8 cellular contexts compared by ENCODE assay signal in genomic region chr22:22770280-22770871, GRCh38.
DNase-seq lines count a peak whose midpoint lies in the region; ATAC-seq, FAIRE-seq and TF ChIP-seq lines count a peak whose summit lies in the region.

No MANE protein-coding gene starts in this region.

- no peak overlapping the region for H3K9ac ChIP-seq in KMS-11

- no peaks in the 10 kb centered on the region for H3K36me3 ChIP-seq in KMS-11 (ENCODE audit: insufficient read depth)

- peak; percentile 88 for ATAC-seq in WTC11
- ATAC-seq in HG03025 (IDR thresholded peaks at IDR 0.05; ENCODE audit: low FRiP score, unreplicated experiment), result no peak
- ATAC-seq in GM18520 (IDR thresholded peaks at IDR 0.05; ENCODE audit: unreplicated experiment), result no peak

- H3K79me2 ChIP-seq in KMS-11 (ENCODE audit: insufficient read depth, low read depth), result no peaks in the 10 kb centered on the region

- peaks cover 99% of the 10 kb centered on the region for H3K27me3 Mint-ChIP-seq in WTC11 (ENCODE audit: low read depth)

- H3K4me3 Mint-ChIP-seq in WTC11, result no peak overlapping the region

- no peak overlapping the region for H3K4me2 ChIP-seq in KMS-11

- no peak overlapping the region for H3K27ac ChIP-seq in KMS-11

- H3K4me1 ChIP-seq in KMS-11 (ENCODE audit: low read depth, poor library complexity, severe bottlenecking), result no peaks in the 10 kb centered on the region

- DNase-seq in ELF-1 (ENCODE audit: low read depth, low spot score) (peak; percentile 70), WTC11 (ENCODE audit: low spot score) (peak; percentile 84), dermis blood vessel endothelial cell (peak; percentile 65), midbrain (lab: John Stamatoyannopoulos, UW) (peak; percentile 9), urothelium cell line (ENCODE audit: low spot score) (peak; percentile 74)

- H3K27me3 ChIP-seq in KMS-11 (ENCODE audit: insufficient read depth, low read depth), result no peaks in the 10 kb centered on the region

- no peaks in the 10 kb centered on the region for H3K4me1 Mint-ChIP-seq in WTC11

- TF ChIP-seq CTCF in KMS-11 (conservative IDR thresholded peaks at IDR 0.05; ENCODE audit: low read depth, low read length) (peak; percentile 88), WTC11 (IDR thresholded peaks at IDR 0.05) (peak; percentile 73; the same call in 1 of the 2 replicates)

- no peaks in the 10 kb centered on the region for H3K9me3 Mint-ChIP-seq in WTC11

- POLR2A ChIA-PET in WTC11 (lab: Charles Lee), result no interaction called here

- CTCF ChIA-PET in WTC11 (lab: Charles Lee), result interaction anchor here (0.5 to 5.7 kb wide), 70 partner anchors 8 to 955 kb away, joined by 3 to 125 read pairs (median 5); partner anchors contain the start of genes GNAZ, IGLL5 and RAB36

- no peaks in the 10 kb centered on the region for H4K20me1 ChIP-seq in KMS-11 (ENCODE audit: insufficient read depth)

- no peak overlapping the region for H3K27ac Mint-ChIP-seq in WTC11

- peak; percentile 27 for FAIRE-seq in urothelium cell line (lab: Jason Lieb, UNC)

- H2AFZ ChIP-seq in KMS-11 (ENCODE audit: low read depth), result no peak overlapping the region

- no peaks in the 10 kb centered on the region for H3K36me3 Mint-ChIP-seq in WTC11

- H3K4me3 ChIP-seq in KMS-11 (IDR thresholded peaks at IDR 0.05; ENCODE audit: insufficient read depth, low read depth, low read length), result no peak overlapping the region

TF ChIP-seq in WTC11, 78 proteins besides CTCF, POLR2A, EP300 and RAD21:
- TF ChIP-seq ZNF219 (CRISPR knock-in tag; IDR thresholded peaks at IDR 0.05; ENCODE audit: borderline replicate concordance), result no peak
- TF ChIP-seq NFYB (CRISPR knock-in tag; conservative IDR thresholded peaks at IDR 0.05; ENCODE audit: low read depth), result no peak
- TF ChIP-seq GTF2I (CRISPR knock-in tag; conservative IDR thresholded peaks at IDR 0.05), result no peak
- no peak for TF ChIP-seq ZNF121 (CRISPR knock-in tag; IDR thresholded peaks at IDR 0.05)
- TF ChIP-seq TP53 (CRISPR knock-in tag; IDR thresholded peaks at IDR 0.05), result no peak
- TF ChIP-seq ZNF416 (CRISPR knock-in tag; IDR thresholded peaks at IDR 0.05), result no peak
- TF ChIP-seq SP1 (CRISPR knock-in tag; conservative IDR thresholded peaks at IDR 0.05), result no peak
- TF ChIP-seq TEAD4 (CRISPR knock-in tag; IDR thresholded peaks at IDR 0.05), result no peak

Comparison
In these comparisons a context has a peak if more than half of its experiments do, and no peak if none do; other contexts are left out.
1. DNase-seq: peak in every context shown above with its lines; median percentile 84 in WTC11; 74 in urothelium cell line; 70 in ELF-1; 65 in dermis blood vessel endothelial cell; 9 in midbrain.